Comparison of ENCODE assay signal across 1 cellular context in the genomic region with DNA sequence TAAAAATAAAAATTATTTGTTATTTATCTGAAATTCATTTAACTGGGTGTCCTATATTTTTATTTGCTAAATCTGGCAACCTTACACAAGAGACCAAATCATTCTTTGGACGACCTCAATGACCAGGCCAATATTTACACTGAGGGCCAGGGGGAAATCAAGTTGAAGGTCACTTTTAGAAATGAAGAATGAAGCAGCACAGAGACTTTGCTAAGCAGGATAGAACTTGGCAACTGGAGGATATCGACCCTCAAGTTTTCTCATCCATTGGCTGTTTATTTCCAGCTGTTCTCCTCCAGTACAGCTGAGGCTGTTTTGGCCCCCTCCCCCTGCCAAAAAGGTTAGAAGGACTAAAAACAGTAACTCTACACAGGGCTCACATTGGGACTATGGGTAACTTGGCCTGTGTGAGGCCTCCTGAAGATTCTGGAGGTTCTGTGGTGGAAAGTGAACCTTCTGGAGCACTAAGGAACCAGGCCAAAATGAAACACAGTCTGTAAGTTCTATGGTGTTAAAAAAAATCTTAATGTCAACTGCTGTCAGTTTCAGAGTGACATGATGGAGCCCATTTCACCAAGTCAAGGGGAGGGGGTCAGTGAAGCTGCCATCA.
TF ChIP-seq lines count a peak whose summit lies in the region.

No MANE protein-coding gene starts in this region.

TF ChIP-seq in HepG2, 621 proteins besides CTCF, POLR2A, EP300 and RAD21 (continued from another document and continues in another):
- TF ChIP-seq, protein P1, sequence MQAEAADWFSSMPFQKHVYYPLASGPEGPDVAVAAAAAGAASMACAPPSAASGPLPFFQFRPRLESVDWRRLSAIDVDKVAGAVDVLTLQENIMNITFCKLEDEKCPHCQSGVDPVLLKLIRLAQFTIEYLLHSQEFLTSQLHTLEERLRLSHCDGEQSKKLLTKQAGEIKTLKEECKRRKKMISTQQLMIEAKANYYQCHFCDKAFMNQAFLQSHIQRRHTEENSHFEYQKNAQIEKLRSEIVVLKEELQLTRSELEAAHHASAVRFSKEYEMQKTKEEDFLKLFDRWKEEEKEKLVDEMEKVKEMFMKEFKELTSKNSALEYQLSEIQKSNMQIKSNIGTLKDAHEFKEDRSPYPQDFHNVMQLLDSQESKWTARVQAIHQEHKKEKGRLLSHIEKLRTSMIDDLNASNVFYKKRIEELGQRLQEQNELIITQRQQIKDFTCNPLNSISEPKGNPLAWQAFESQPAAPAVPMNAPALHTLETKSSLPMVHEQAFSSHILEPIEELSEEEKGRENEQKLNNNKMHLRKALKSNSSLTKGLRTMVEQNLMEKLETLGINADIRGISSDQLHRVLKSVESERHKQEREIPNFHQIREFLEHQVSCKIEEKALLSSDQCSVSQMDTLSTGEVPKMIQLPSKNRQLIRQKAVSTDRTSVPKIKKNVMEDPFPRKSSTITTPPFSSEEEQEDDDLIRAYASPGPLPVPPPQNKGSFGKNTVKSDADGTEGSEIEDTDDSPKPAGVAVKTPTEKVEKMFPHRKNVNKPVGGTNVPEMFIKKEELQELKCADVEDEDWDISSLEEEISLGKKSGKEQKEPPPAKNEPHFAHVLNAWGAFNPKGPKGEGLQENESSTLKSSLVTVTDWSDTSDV (CRISPR knock-in tag; IDR thresholded peaks at IDR 0.05) = no peak
- TF ChIP-seq, protein P2, sequence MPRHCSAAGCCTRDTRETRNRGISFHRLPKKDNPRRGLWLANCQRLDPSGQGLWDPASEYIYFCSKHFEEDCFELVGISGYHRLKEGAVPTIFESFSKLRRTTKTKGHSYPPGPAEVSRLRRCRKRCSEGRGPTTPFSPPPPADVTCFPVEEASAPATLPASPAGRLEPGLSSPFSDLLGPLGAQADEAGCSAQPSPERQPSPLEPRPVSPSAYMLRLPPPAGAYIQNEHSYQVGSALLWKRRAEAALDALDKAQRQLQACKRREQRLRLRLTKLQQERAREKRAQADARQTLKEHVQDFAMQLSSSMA (CRISPR knock-in tag; IDR thresholded peaks at IDR 0.05) = no peak
- TF ChIP-seq, protein P3, sequence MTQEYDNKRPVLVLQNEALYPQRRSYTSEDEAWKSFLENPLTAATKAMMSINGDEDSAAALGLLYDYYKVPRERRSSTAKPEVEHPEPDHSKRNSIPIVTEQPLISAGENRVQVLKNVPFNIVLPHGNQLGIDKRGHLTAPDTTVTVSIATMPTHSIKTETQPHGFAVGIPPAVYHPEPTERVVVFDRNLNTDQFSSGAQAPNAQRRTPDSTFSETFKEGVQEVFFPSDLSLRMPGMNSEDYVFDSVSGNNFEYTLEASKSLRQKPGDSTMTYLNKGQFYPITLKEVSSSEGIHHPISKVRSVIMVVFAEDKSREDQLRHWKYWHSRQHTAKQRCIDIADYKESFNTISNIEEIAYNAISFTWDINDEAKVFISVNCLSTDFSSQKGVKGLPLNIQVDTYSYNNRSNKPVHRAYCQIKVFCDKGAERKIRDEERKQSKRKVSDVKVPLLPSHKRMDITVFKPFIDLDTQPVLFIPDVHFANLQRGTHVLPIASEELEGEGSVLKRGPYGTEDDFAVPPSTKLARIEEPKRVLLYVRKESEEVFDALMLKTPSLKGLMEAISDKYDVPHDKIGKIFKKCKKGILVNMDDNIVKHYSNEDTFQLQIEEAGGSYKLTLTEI (CRISPR knock-in tag; conservative IDR thresholded peaks at IDR 0.05) = no peak
- no peak for TF ChIP-seq ZNF33B (CRISPR knock-in tag; IDR thresholded peaks at IDR 0.05)
- TF ChIP-seq SOX6 (IDR thresholded peaks at IDR 0.05) = no peak
- TF ChIP-seq SOX6 (CRISPR knock-in tag; IDR thresholded peaks at IDR 0.05) = peak; percentile 86
- no peak for TF ChIP-seq ZNF746 (CRISPR knock-in tag; IDR thresholded peaks at IDR 0.05)
- TF ChIP-seq ZNF260 (CRISPR knock-in tag; IDR thresholded peaks at IDR 0.05; ENCODE audit: borderline replicate concordance, low read depth) = no peak
- no peak; the same call in 1 of the 2 replicates for TF ChIP-seq ZNF501 (CRISPR knock-in tag; IDR thresholded peaks at IDR 0.05)
- TF ChIP-seq MEF2D (CRISPR knock-in tag; IDR thresholded peaks at IDR 0.05) = peak; percentile 86
- peak; percentile 93 to 95 for TF ChIP-seq NR2F1 (CRISPR knock-in tag; IDR thresholded peaks at IDR 0.05)
- TF ChIP-seq, protein P4, sequence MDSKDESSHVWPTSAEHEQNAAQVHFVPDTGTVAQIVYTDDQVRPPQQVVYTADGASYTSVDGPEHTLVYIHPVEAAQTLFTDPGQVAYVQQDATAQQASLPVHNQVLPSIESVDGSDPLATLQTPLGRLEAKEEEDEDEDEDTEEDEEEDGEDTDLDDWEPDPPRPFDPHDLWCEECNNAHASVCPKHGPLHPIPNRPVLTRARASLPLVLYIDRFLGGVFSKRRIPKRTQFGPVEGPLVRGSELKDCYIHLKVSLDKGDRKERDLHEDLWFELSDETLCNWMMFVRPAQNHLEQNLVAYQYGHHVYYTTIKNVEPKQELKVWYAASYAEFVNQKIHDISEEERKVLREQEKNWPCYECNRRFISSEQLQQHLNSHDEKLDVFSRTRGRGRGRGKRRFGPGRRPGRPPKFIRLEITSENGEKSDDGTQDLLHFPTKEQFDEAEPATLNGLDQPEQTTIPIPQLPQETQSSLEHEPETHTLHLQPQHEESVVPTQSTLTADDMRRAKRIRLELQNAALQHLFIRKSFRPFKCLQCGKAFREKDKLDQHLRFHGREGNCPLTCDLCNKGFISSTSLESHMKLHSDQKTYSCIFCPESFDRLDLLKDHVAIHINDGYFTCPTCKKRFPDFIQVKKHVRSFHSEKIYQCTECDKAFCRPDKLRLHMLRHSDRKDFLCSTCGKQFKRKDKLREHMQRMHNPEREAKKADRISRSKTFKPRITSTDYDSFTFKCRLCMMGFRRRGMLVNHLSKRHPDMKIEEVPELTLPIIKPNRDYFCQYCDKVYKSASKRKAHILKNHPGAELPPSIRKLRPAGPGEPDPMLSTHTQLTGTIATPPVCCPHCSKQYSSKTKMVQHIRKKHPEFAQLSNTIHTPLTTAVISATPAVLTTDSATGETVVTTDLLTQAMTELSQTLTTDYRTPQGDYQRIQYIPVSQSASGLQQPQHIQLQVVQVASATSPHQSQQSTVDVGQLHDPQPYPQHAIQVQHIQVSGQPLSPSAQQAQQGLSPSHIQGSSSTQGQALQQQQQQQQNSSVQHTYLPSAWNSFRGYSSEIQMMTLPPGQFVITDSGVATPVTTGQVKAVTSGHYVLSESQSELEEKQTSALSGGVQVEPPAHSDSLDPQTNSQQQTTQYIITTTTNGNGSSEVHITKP (CRISPR knock-in tag; IDR thresholded peaks at IDR 0.05; ENCODE audit: low read depth) = peak; percentile 22; the same call in 1 of the 2 replicates
- no peak for TF ChIP-seq KAT7 (CRISPR knock-in tag; IDR thresholded peaks at IDR 0.05; ENCODE audit: borderline replicate concordance)
- TF ChIP-seq, protein P5, sequence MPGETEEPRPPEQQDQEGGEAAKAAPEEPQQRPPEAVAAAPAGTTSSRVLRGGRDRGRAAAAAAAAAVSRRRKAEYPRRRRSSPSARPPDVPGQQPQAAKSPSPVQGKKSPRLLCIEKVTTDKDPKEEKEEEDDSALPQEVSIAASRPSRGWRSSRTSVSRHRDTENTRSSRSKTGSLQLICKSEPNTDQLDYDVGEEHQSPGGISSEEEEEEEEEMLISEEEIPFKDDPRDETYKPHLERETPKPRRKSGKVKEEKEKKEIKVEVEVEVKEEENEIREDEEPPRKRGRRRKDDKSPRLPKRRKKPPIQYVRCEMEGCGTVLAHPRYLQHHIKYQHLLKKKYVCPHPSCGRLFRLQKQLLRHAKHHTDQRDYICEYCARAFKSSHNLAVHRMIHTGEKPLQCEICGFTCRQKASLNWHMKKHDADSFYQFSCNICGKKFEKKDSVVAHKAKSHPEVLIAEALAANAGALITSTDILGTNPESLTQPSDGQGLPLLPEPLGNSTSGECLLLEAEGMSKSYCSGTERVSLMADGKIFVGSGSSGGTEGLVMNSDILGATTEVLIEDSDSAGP (CRISPR knock-in tag; IDR thresholded peaks at IDR 0.05; ENCODE audit: borderline replicate concordance) = no peak
- TF ChIP-seq, protein P6, sequence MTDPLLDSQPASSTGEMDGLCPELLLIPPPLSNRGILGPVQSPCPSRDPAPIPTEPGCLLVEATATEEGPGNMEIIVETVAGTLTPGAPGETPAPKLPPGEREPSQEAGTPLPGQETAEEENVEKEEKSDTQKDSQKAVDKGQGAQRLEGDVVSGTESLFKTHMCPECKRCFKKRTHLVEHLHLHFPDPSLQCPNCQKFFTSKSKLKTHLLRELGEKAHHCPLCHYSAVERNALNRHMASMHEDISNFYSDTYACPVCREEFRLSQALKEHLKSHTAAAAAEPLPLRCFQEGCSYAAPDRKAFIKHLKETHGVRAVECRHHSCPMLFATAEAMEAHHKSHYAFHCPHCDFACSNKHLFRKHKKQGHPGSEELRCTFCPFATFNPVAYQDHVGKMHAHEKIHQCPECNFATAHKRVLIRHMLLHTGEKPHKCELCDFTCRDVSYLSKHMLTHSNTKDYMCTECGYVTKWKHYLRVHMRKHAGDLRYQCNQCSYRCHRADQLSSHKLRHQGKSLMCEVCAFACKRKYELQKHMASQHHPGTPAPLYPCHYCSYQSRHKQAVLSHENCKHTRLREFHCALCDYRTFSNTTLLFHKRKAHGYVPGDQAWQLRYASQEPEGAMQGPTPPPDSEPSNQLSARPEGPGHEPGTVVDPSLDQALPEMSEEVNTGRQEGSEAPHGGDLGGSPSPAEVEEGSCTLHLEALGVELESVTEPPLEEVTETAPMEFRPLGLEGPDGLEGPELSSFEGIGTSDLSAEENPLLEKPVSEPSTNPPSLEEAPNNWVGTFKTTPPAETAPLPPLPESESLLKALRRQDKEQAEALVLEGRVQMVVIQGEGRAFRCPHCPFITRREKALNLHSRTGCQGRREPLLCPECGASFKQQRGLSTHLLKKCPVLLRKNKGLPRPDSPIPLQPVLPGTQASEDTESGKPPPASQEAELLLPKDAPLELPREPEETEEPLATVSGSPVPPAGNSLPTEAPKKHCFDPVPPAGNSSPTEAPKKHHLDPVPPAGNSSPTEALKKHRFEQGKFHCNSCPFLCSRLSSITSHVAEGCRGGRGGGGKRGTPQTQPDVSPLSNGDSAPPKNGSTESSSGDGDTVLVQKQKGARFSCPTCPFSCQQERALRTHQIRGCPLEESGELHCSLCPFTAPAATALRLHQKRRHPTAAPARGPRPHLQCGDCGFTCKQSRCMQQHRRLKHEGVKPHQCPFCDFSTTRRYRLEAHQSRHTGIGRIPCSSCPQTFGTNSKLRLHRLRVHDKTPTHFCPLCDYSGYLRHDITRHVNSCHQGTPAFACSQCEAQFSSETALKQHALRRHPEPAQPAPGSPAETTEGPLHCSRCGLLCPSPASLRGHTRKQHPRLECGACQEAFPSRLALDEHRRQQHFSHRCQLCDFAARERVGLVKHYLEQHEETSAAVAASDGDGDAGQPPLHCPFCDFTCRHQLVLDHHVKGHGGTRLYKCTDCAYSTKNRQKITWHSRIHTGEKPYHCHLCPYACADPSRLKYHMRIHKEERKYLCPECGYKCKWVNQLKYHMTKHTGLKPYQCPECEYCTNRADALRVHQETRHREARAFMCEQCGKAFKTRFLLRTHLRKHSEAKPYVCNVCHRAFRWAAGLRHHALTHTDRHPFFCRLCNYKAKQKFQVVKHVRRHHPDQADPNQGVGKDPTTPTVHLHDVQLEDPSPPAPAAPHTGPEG (CRISPR knock-in tag; IDR thresholded peaks at IDR 0.05) = no peak
- no peak for TF ChIP-seq U2AF2 (IDR thresholded peaks at IDR 0.05; ENCODE audit: low read depth, low read length)
- TF ChIP-seq, protein P7, sequence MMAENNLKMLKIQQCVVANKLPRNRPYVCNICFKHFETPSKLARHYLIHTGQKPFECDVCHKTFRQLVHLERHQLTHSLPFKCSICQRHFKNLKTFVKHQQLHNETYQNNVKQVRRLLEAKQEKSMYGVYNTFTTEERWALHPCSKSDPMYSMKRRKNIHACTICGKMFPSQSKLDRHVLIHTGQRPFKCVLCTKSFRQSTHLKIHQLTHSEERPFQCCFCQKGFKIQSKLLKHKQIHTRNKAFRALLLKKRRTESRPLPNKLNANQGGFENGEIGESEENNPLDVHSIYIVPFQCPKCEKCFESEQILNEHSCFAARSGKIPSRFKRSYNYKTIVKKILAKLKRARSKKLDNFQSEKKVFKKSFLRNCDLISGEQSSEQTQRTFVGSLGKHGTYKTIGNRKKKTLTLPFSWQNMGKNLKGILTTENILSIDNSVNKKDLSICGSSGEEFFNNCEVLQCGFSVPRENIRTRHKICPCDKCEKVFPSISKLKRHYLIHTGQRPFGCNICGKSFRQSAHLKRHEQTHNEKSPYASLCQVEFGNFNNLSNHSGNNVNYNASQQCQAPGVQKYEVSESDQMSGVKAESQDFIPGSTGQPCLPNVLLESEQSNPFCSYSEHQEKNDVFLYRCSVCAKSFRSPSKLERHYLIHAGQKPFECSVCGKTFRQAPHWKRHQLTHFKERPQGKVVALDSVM (CRISPR knock-in tag; IDR thresholded peaks at IDR 0.05) = no peak
- peak; percentile 72 for TF ChIP-seq MED1 (CRISPR knock-in tag; IDR thresholded peaks at IDR 0.05)
- TF ChIP-seq ZNF468 (CRISPR knock-in tag; IDR thresholded peaks at IDR 0.05) = no peak
- peak; percentile 68 for TF ChIP-seq ELF3 (CRISPR knock-in tag; IDR thresholded peaks at IDR 0.05)
- TF ChIP-seq ATRX (CRISPR knock-in tag; IDR thresholded peaks at IDR 0.05; ENCODE audit: borderline replicate concordance) = no peak
- TF ChIP-seq CCAR2 (optimal IDR thresholded peaks at IDR 0.05; ENCODE audit: low read depth, low read length) = no peak
- peak; percentile 79 for TF ChIP-seq HNF4G (IDR thresholded peaks at IDR 0.05; ENCODE audit: borderline replicate concordance, low read depth, low read length)
- peak; percentile 35; the same call in 1 of the 2 replicates for TF ChIP-seq HNF4G (CRISPR knock-in tag; IDR thresholded peaks at IDR 0.05; ENCODE audit: borderline replicate concordance, low read depth)
- TF ChIP-seq, protein P8, sequence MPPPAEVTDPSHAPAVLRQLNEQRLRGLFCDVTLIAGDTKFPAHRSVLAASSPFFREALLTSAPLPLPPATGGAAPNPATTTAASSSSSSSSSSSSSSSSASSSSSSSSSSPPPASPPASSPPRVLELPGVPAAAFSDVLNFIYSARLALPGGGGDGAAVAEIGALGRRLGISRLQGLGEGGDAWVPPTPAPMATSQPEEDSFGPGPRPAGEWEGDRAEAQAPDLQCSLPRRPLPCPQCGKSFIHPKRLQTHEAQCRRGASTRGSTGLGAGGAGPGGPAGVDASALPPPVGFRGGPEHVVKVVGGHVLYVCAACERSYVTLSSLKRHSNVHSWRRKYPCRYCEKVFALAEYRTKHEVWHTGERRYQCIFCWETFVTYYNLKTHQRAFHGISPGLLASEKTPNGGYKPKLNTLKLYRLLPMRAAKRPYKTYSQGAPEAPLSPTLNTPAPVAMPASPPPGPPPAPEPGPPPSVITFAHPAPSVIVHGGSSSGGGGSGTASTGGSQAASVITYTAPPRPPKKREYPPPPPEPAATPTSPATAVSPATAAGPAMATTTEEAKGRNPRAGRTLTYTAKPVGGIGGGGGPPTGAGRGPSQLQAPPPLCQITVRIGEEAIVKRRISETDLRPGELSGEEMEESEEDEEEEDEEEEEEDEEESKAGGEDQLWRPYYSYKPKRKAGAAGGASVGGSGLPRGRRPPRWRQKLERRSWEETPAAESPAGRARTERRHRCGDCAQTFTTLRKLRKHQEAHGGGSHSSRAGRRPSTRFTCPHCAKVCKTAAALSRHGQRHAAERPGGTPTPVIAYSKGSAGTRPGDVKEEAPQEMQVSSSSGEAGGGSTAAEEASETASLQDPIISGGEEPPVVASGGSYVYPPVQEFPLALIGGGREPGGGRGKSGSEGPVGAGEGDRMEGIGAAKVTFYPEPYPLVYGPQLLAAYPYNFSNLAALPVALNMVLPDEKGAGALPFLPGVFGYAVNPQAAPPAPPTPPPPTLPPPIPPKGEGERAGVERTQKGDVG (CRISPR knock-in tag; IDR thresholded peaks at IDR 0.05; ENCODE audit: borderline replicate concordance) = no peak
- TF ChIP-seq, protein P9, sequence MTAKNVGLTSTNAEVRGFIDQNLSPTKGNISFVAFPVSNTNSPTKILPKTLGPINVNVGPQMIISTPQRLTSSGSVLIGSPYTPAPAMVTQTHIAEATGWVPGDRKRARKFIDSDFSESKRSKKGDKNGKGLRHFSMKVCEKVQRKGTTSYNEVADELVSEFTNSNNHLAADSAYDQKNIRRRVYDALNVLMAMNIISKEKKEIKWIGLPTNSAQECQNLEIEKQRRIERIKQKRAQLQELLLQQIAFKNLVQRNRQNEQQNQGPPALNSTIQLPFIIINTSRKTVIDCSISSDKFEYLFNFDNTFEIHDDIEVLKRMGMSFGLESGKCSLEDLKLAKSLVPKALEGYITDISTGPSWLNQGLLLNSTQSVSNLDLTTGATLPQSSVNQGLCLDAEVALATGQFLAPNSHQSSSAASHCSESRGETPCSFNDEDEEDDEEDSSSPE (CRISPR knock-in tag; IDR thresholded peaks at IDR 0.05) = no peak
